In genomic region chr1:200668514-200669313, GRCh38 we compare ENCODE assay signal across 8 cellular contexts. TPM values are rescaled to one million over a fixed set of nuclear protein-coding genes. Genes with fewer than 3 reads are reported as not detected.
DNase-seq lines count a peak whose midpoint lies in the region; ATAC-seq, FAIRE-seq and TF ChIP-seq lines count a peak whose summit lies in the region.

No MANE protein-coding gene starts in this region.

- no peak overlapping the region for H3K23ac ChIP-seq in mesenchymal stem cell (ENCODE audit: low read length in 2 of 2)

- no peak for TF ChIP-seq EP300 in K562 (IDR thresholded peaks at IDR 0.05; ENCODE audit: low read length)

- H4K91ac ChIP-seq in mesenchymal stem cell (ENCODE audit: low read length): no peak overlapping the region

- CTCF ChIA-PET in K562 (lab: Yijun Ruan, JAX; ENCODE audit: low intra/inter-chr PET ratio): no interaction called here

- H3K79me2 ChIP-seq in K562 (ENCODE audit: control insufficient read depth, insufficient read depth, low read length): peaks cover 27% of the 10 kb centered on the region

- TF ChIP-seq POLR2A in K562 (conservative IDR thresholded peaks at IDR 0.05): no peak

- H3K14ac ChIP-seq in mesenchymal stem cell (ENCODE audit: low read length in 2 of 2): no peak overlapping the region

- H3K79me1 ChIP-seq in mesenchymal stem cell (replicated peaks; ENCODE audit: low read length, poor library complexity, severe bottlenecking): peaks cover 15% of the 10 kb centered on the region

- DNase-seq in left ventricle myocardium inferior (no peak), Right ventricle myocardium inferior (ENCODE audit: missing footprints) (no peak), K562 (ENCODE audit: extremely low read depth in 1 of 4, low spot score in 3 of 4) (peak in 1 of 4 experiments; percentile 35), mesenchymal stem cell (peak; percentile 6), frontal cortex (ENCODE audit: low spot score in 2 of 2) (no peak), SW 1271 (lab: John Stamatoyannopoulos, UW) (no peak), Kasumi-1 (lab: John Stamatoyannopoulos, UW) (no peak), NCI-H2171 treated with DMSO at 0.1 percent for 48 hours (lab: John Stamatoyannopoulos, UW) (no peak)

- H2BK5ac ChIP-seq in mesenchymal stem cell (ENCODE audit: low read depth, low read length, poor library complexity, severe bottlenecking): no peak overlapping the region

- TSS peak; percentile 66 for BruUV-seq in K562 (replicated peaks; lab: Mats Ljungman, UMichigan)

- POLR2A ChIA-PET in K562 (lab: Yijun Ruan, JAX): interaction anchor here (1.1 to 3.2 kb wide), 13 partner anchors 9 to 112 kb away, joined by 3 to 28 read pairs (median 13); partner anchors contain the start of gene KIF14

- H3K4me2 ChIP-seq in K562 (ENCODE audit: insufficient read depth, low read length) (peak overlapping the region; percentile 80), mesenchymal stem cell (ENCODE audit: low read length, poor library complexity, severe bottlenecking) (peak overlapping the region; percentile 82)

- H2BK15ac ChIP-seq in mesenchymal stem cell (ENCODE audit: low read depth, poor library complexity, severe bottlenecking): no peak overlapping the region

- H3K4me1 ChIP-seq in left ventricle myocardium inferior (peaks cover 37% of the 10 kb centered on the region), K562 (replicated peaks in 1 of 2; ENCODE audit: control insufficient read depth in 2 of 2, insufficient read depth in 2 of 2, low read length in 2 of 2) (peaks cover 9 to 13% of the 10 kb centered on the region in 2 experiments; a peak in 4 of 5 replicates), mesenchymal stem cell (ENCODE audit: control insufficient read depth, insufficient read depth, low read depth, low read length) (no peaks in the 10 kb centered on the region)

- peak overlapping the region; percentile 98 to 100 for H3K9ac ChIP-seq in K562 (ENCODE audit: insufficient read depth in 1 of 2, low read depth in 2 of 2, low read length in 2 of 2)
- H3K9ac ChIP-seq in mesenchymal stem cell (ENCODE audit: low read length): peak overlapping the region; percentile 100

- in situ Hi-C loops in K562 (cut with MboI): no loop called here

- H3K4ac ChIP-seq in mesenchymal stem cell (ENCODE audit: low read depth in 1 of 2, low read length in 2 of 2): peak overlapping the region in 1 of 2 experiments; percentile 58

- H3K18ac ChIP-seq in mesenchymal stem cell (ENCODE audit: low read depth in 1 of 2, low read length in 2 of 2): no peak overlapping the region

- H3K4me3 ChIP-seq in left ventricle myocardium inferior (peak overlapping the region; percentile 93), K562 (peak overlapping the region; percentile 83), mesenchymal stem cell (ENCODE audit: insufficient read depth in 1 of 2, low read depth in 1 of 2, low read length in 2 of 2) (peak overlapping the region in 1 of 2 experiments; percentile 85)

- ATAC-seq in Right ventricle myocardium inferior: no peak
- ATAC-seq in K562: no peak

- no peak overlapping the region for H4K8ac ChIP-seq in mesenchymal stem cell (ENCODE audit: low read length)

- H3K36me3 ChIP-seq in left ventricle myocardium inferior (peaks cover 13% of the 10 kb centered on the region), K562 (ENCODE audit: control insufficient read depth, insufficient read depth, low read length) (peaks cover 16% of the 10 kb centered on the region), mesenchymal stem cell (ENCODE audit: control insufficient read depth in 1 of 2, insufficient read depth in 2 of 2, low read depth in 1 of 2, low read length in 2 of 2) (peaks cover 9 to 16% of the 10 kb centered on the region in 2 experiments)

- WGBS in K562 (ENCODE audit: insufficient coverage, low coverage, missing lambda C conversion rate): 14% methylated on average over 7 of the region's 7 CpGs
- 22% methylated on average over 7 of the region's 7 CpGs for WGBS in mesenchymal stem cell

- intact Hi-C loops in left ventricle myocardium inferior (cut with micrococcal nuclease): loop anchor here (10.0 kb wide), 1 partner anchor 136 kb away; no protein-coding TSS in a partner anchor
- intact Hi-C loops in Right ventricle myocardium inferior (cut with DNase I): loop anchor here (2.0 kb wide), 2 partner anchors 48 to 134 kb away; partner anchors contain the start of gene KIF14
- intact Hi-C loops in K562 (cut with micrococcal nuclease): loop anchor here (1.0 kb wide), 1 partner anchor 135 kb away; no protein-coding TSS in a partner anchor

- H3K9me1 ChIP-seq in K562 (ENCODE audit: control insufficient read depth, insufficient read depth, low read length): no peaks in the 10 kb centered on the region

- no peak overlapping the region for H2BK120ac ChIP-seq in mesenchymal stem cell (ENCODE audit: low read depth, low read length)

- no peak overlapping the region for H2AK5ac ChIP-seq in mesenchymal stem cell (ENCODE audit: low read length, severe bottlenecking)

- no peak for FAIRE-seq in K562 (lab: Jason Lieb, UNC)
- no peak for FAIRE-seq in frontal cortex (lab: Jason Lieb, UNC)

- no peak for TF ChIP-seq RAD21 in K562 (CRISPR knock-in tag; conservative IDR thresholded peaks at IDR 0.05 in 1 of 2, IDR thresholded peaks at IDR 0.05 in 1 of 2)

- H3K27me3 ChIP-seq in left ventricle myocardium inferior (ENCODE audit: low read depth) (no peaks in the 10 kb centered on the region), K562 (ENCODE audit: control insufficient read depth in 2 of 2, insufficient read depth in 2 of 2, low read length in 2 of 2) (no peaks in the 10 kb centered on the region), mesenchymal stem cell (ENCODE audit: control insufficient read depth in 1 of 2, insufficient read depth in 1 of 2, low read length in 2 of 2) (no peaks in the 10 kb centered on the region)

- H3K27ac ChIP-seq in left ventricle myocardium inferior (replicated peaks): peak overlapping the region; percentile 100
- peak overlapping the region; percentile 98 for H3K27ac ChIP-seq in K562 (ENCODE audit: extremely low read depth, low read depth, low read length)
- peak overlapping the region; percentile 26 for H3K27ac ChIP-seq in mesenchymal stem cell (ENCODE audit: low read length, poor library complexity, severe bottlenecking)

- H4K20me1 ChIP-seq in K562 (replicated peaks; ENCODE audit: control insufficient read depth, insufficient read depth, low read length): no peaks in the 10 kb centered on the region

- no peak overlapping the region for H2BK12ac ChIP-seq in mesenchymal stem cell (ENCODE audit: low read length in 2 of 2)

- H2AFZ ChIP-seq in K562 (ENCODE audit: low read depth, low read length) (peak overlapping the region; percentile 64), mesenchymal stem cell (ENCODE audit: low read depth, low read length) (no peak overlapping the region)

- TF ChIP-seq CTCF in left ventricle myocardium inferior (IDR thresholded peaks at IDR 0.05; ENCODE audit: borderline replicate concordance) (no peak), K562 (IDR thresholded peaks at IDR 0.05 in 2 of 3, conservative IDR thresholded peaks at IDR 0.05 in 1 of 3; ENCODE audit: insufficient read depth in 2 of 3, low read depth in 1 of 3, low read length in 3 of 3) (no peak)

- H3K9me3 ChIP-seq in left ventricle myocardium inferior (replicated peaks) (no peaks in the 10 kb centered on the region), K562 (replicated peaks; ENCODE audit: control insufficient read depth, insufficient read depth, low read depth, low read length) (no peaks in the 10 kb centered on the region), mesenchymal stem cell (ENCODE audit: control insufficient read depth, low read length) (no peaks in the 10 kb centered on the region)

RNA-seq across cellular contexts. Expression of gene DDX59, which starts 1.0 kb away (rescaled TPM):
- total RNA-seq in left ventricle myocardium inferior: 11.9 TPM
- total RNA-seq in Right ventricle myocardium inferior: 12.7 TPM
- total RNA-seq in K562 (2011; cell fraction: chromatin; rRNA removed; ENCODE audit: low replicate concordance): 19.4 and 32.1 TPM in 2 replicates
- 8.0 and 8.6 TPM in 2 replicates for total RNA-seq in K562 (2011; cell fraction: nucleolus; rRNA removed)
- total RNA-seq in K562 (2011; cell fraction: nucleoplasm; rRNA removed): 12.3 and 17.9 TPM in 2 replicates
- total RNA-seq in K562 (2014; rRNA removed): 15.8 and 18.4 TPM in 2 replicates
- 21.1 and 23.9 TPM in 2 replicates for total RNA-seq in K562 (2014; rRNA removed; fragmentation: Illumina TruSeq; extraction: Trizol)
- 20.0 and 24.1 TPM in 2 replicates for total RNA-seq in K562 (2015; rRNA removed; fragmentation: Illumina TruSeq; extraction: Trizol)
- total RNA-seq in K562 (2021): 17.9 and 19.9 TPM in 2 replicates
- 19.8 and 23.4 TPM in 2 replicates for polyA plus RNA-seq in K562 (2011; rRNA removed)
- polyA plus RNA-seq in K562 (2011; cell fraction: cytosol; rRNA removed): 4.9 and 12.3 TPM in 2 replicates
- polyA plus RNA-seq in K562 (2011; cell fraction: nucleus; rRNA removed): 8.0 and 12.4 TPM in 2 replicates
- 12.2 and 19.5 TPM in 2 replicates for polyA plus RNA-seq in K562 (2012)
- 21.1 and 30.4 TPM in 2 replicates for polyA plus RNA-seq in K562 (2014; fragmentation: Illumina TruSeq; extraction: Trizol)
- 1 to 10 TPM; 8.3 TPM for polyA plus RNA-seq in K562 (2014; fragmentation: Nextera tagmentation; extraction: Ambion mirVana)
- 24.4 and 25.7 TPM in 2 replicates for polyA plus RNA-seq in K562 (2014; rRNA removed)
- 20.3 and 27.4 TPM in 2 replicates for polyA minus RNA-seq in K562 (2011; rRNA and poly(A)+ RNA removed)
- polyA minus RNA-seq in K562 (2011; cell fraction: cytosol; rRNA and poly(A)+ RNA removed): 9.6 and 13.3 TPM in 2 replicates
- polyA minus RNA-seq in K562 (2011; cell fraction: nucleus; rRNA and poly(A)+ RNA removed): 6.5 and 13.0 TPM in 2 replicates
- 8.2 TPM for polyA plus RNA-seq in mesenchymal stem cell (2013, experiment 1 of 2)
- polyA plus RNA-seq in mesenchymal stem cell (2013, experiment 2 of 2): 8.4 TPM
- total RNA-seq in frontal cortex: 20.4 TPM

RNA-seq across cellular contexts. Expression of gene KIF14, which starts 48.2 kb away (rescaled TPM):
- total RNA-seq in left ventricle myocardium inferior (0.08 TPM), Right ventricle myocardium inferior (0.11 TPM), K562 (2014; rRNA removed) (22.4 and 24.8 TPM in 2 replicates), K562 (2014; rRNA removed; fragmentation: Illumina TruSeq; extraction: Trizol) (47.4 and 55.8 TPM in 2 replicates), K562 (2015; rRNA removed; fragmentation: Illumina TruSeq; extraction: Trizol) (40.5 and 43.1 TPM in 2 replicates), K562 (2021) (25.0 and 26.8 TPM in 2 replicates), frontal cortex (2.4 TPM)
- 13.4 and 90.0 TPM in 2 replicates for total RNA-seq in K562 (2011; cell fraction: chromatin; rRNA removed; ENCODE audit: low replicate concordance)
- 7.8 and 12.8 TPM in 2 replicates for total RNA-seq in K562 (2011; cell fraction: nucleolus; rRNA removed)
- 20.8 TPM in 2 replicates for total RNA-seq in K562 (2011; cell fraction: nucleoplasm; rRNA removed)
- polyA plus RNA-seq in K562 (2011; rRNA removed) (25.0 and 37.5 TPM in 2 replicates), K562 (2014; fragmentation: Illumina TruSeq; extraction: Trizol) (28.6 and 31.7 TPM in 2 replicates), K562 (2014; fragmentation: Nextera tagmentation; extraction: Ambion mirVana) (10 to 100 TPM; 11.5 to 14.0 TPM), K562 (2014; rRNA removed) (25.1 and 29.0 TPM in 2 replicates)
- 3.2 and 7.5 TPM in 2 replicates for polyA plus RNA-seq in K562 (2011; cell fraction: cytosol; rRNA removed)
- 9.2 and 10.1 TPM in 2 replicates for polyA plus RNA-seq in K562 (2011; cell fraction: nucleus; rRNA removed)
- 15.3 and 18.7 TPM in 2 replicates for polyA plus RNA-seq in K562 (2012)
- 52.8 and 53.0 TPM in 2 replicates for polyA minus RNA-seq in K562 (2011; rRNA and poly(A)+ RNA removed)
- 14.6 and 20.4 TPM in 2 replicates for polyA minus RNA-seq in K562 (2011; cell fraction: cytosol; rRNA and poly(A)+ RNA removed)
- polyA minus RNA-seq in K562 (2011; cell fraction: nucleus; rRNA and poly(A)+ RNA removed): 10.5 and 17.9 TPM in 2 replicates
- polyA plus RNA-seq in mesenchymal stem cell (2013, experiment 1 of 2): 1.3 TPM
- 1.3 TPM for polyA plus RNA-seq in mesenchymal stem cell (2013, experiment 2 of 2)

Comparison
In these comparisons a context has a peak if more than half of its experiments do, and no peak if none do; other contexts are left out.
1. H3K27ac ChIP-seq: peak in every context shown above with its lines; median percentile 100 in left ventricle myocardium inferior; 98 in K562; 26 in mesenchymal stem cell.